ENCODE assay signal across 27 cellular contexts in genomic region chr14:102969901-102970300, GRCh38. TPM values are rescaled to one million over a fixed set of nuclear protein-coding genes. Genes with fewer than 3 reads are reported as not detected.
"Had no signal": no experiment of that assay in that cellular context is flagged by ENCODE, and none has a peak within 500 bp of the region (broad histone marks: within the 10 kb centered on the region; RNA-seq: fewer than 3 reads in every experiment).

No MANE protein-coding gene starts in this region.

- H3K27me3 Mint-ChIP-seq: naive thymus-derived CD8-positive, alpha-beta T cell; progenitor cell of endocrine pancreas; stimulated activated naive CD8-positive, alpha-beta T cell treated with anti-CD3 and anti-CD28 coated beads, Interleukin-15, amount 100 ng/mL, for 72 hours had no signal

- H3K36me3 ChIP-seq: neutrophil had no signal

- ATAC-seq: left colon; left lung; lower lobe of right lung; naive thymus-derived CD8-positive, alpha-beta T cell; sciatic nerve; stimulated activated effector memory CD8-positive, alpha-beta T cell treated with anti-CD3 and anti-CD28 coated beads, Interleukin-12 subunit alpha, Interleukin-12 subunit beta, amount 100 ng/mL, for 72 hours; stimulated activated naive CD8-positive, alpha-beta T cell treated with anti-CD3 and anti-CD28 coated beads, Interleukin-15, amount 100 ng/mL, for 72 hours had no signal

- H3K4me1 Mint-ChIP-seq: immature natural killer cell; naive thymus-derived CD8-positive, alpha-beta T cell; neural progenitor cell; stimulated activated effector memory CD8-positive, alpha-beta T cell treated with anti-CD3 and anti-CD28 coated beads, Interleukin-12 subunit alpha, Interleukin-12 subunit beta, amount 100 ng/mL, for 72 hours; stimulated activated naive CD8-positive, alpha-beta T cell treated with anti-CD3 and anti-CD28 coated beads, Interleukin-15, amount 100 ng/mL, for 72 hours had no signal

- H3K27ac Mint-ChIP-seq: immature natural killer cell; naive thymus-derived CD8-positive, alpha-beta T cell; nephron; neural progenitor cell; progenitor cell of endocrine pancreas; stimulated activated effector memory CD8-positive, alpha-beta T cell treated with anti-CD3 and anti-CD28 coated beads, Interleukin-12 subunit alpha, Interleukin-12 subunit beta, amount 100 ng/mL, for 72 hours had no signal

- H3K9me3 Mint-ChIP-seq: immature natural killer cell; naive thymus-derived CD8-positive, alpha-beta T cell; nephron; neural progenitor cell; stimulated activated effector memory CD8-positive, alpha-beta T cell treated with anti-CD3 and anti-CD28 coated beads, Interleukin-12 subunit alpha, Interleukin-12 subunit beta, amount 100 ng/mL, for 72 hours; stimulated activated naive CD8-positive, alpha-beta T cell treated with anti-CD3 and anti-CD28 coated beads, Interleukin-15, amount 100 ng/mL, for 72 hours had no signal

- H3K9me3 ChIP-seq: left lung, lower lobe of right lung, neutrophil, testis, thyroid gland, transverse colon, upper lobe of left lung, vagina had no signal

- H3K4me3 ChIP-seq: left lung, lower lobe of right lung, neural progenitor cell, skin epidermis, testis, thyroid gland, transverse colon, upper lobe of left lung, vagina had no signal

- H3K27me3 ChIP-seq: left lung, neural progenitor cell, testis, thyroid gland, transverse colon, upper lobe of left lung, vagina had no signal

- H3K4me3 Mint-ChIP-seq: immature natural killer cell; naive thymus-derived CD8-positive, alpha-beta T cell; nephron; neural progenitor cell; stimulated activated effector memory CD8-positive, alpha-beta T cell treated with anti-CD3 and anti-CD28 coated beads, Interleukin-12 subunit alpha, Interleukin-12 subunit beta, amount 100 ng/mL, for 72 hours; stimulated activated naive CD8-positive, alpha-beta T cell treated with anti-CD3 and anti-CD28 coated beads, Interleukin-15, amount 100 ng/mL, for 72 hours had no signal

- H3K27ac ChIP-seq: left lung, lower lobe of right lung, neural progenitor cell, neutrophil, parathyroid adenoma, skin epidermis, testis, transverse colon, upper lobe of left lung, vagina had no signal

- H3K36me3 Mint-ChIP-seq: immature natural killer cell had no signal

- DNase-seq: immature natural killer cell; kidney; left colon; lower lobe of right lung; mammary epithelial cell; mesenchymal stem cell; naive thymus-derived CD8-positive, alpha-beta T cell; occipital lobe; retina; right cardiac atrium; stimulated activated CD4-positive, alpha-beta T cell treated with anti-CD3 and anti-CD28 coated beads, Interleukin-4, amount 100 ng/mL, for 24 hours; stimulated activated naive CD4-positive, alpha-beta T cell treated with Interleukin-2 at 50 U/mL for 16 hours; stimulated activated naive CD8-positive, alpha-beta T cell treated with anti-CD3 and anti-CD28 coated beads, Interleukin-15, amount 100 ng/mL, for 72 hours; testis; thyroid gland; transverse colon had no signal

- H3K4me1 ChIP-seq: lower lobe of right lung, neural progenitor cell, parathyroid adenoma, testis, transverse colon, vagina had no signal

RNA-seq across cellular contexts. Expression of gene AMN, which starts 47.4 kb away (rescaled TPM):
- total RNA-seq: occipital lobe had no signal
- polyA plus RNA-seq: mammary epithelial cell had no signal
